ENCODE assay signal across 1 cellular context in the genomic region with DNA sequence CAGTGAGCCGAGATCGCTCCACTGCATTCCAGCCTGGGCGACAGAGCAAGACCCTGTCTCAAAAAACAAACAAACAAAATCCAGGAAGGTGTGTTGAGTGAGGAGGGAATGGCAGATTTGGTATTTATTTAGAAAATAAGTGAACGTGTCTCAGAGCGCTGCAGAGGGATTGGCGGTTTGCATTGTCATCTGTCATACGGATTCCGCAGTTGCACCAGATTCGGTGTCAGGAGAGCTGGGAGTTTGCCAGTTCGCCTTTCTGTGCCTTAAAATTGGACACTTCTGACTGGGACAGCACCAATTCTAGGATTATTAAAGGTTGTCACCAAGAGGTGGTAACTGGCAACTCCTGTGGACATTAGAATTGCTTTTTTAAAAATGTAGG.
TF ChIP-seq lines count a peak whose summit lies in the region.

No MANE protein-coding gene starts in this region.

TF ChIP-seq in HepG2, 621 proteins besides CTCF, POLR2A, EP300 and RAD21:
- TF ChIP-seq PRDM4 (CRISPR knock-in tag; IDR thresholded peaks at IDR 0.05; ENCODE audit: borderline replicate concordance) = no peak
- 0 out of 2 replicates have a peak, but pooled peaks have one; percentile 7 for TF ChIP-seq ZSCAN29 (CRISPR knock-in tag; conservative IDR thresholded peaks at IDR 0.05)
- TF ChIP-seq, protein P1, sequence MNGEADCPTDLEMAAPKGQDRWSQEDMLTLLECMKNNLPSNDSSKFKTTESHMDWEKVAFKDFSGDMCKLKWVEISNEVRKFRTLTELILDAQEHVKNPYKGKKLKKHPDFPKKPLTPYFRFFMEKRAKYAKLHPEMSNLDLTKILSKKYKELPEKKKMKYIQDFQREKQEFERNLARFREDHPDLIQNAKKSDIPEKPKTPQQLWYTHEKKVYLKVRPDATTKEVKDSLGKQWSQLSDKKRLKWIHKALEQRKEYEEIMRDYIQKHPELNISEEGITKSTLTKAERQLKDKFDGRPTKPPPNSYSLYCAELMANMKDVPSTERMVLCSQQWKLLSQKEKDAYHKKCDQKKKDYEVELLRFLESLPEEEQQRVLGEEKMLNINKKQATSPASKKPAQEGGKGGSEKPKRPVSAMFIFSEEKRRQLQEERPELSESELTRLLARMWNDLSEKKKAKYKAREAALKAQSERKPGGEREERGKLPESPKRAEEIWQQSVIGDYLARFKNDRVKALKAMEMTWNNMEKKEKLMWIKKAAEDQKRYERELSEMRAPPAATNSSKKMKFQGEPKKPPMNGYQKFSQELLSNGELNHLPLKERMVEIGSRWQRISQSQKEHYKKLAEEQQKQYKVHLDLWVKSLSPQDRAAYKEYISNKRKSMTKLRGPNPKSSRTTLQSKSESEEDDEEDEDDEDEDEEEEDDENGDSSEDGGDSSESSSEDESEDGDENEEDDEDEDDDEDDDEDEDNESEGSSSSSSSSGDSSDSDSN (CRISPR knock-in tag; IDR thresholded peaks at IDR 0.05) = no peak
- TF ChIP-seq TEAD2 (CRISPR knock-in tag; IDR thresholded peaks at IDR 0.05) = no peak
- no peak for TF ChIP-seq ZNF780A (CRISPR knock-in tag; IDR thresholded peaks at IDR 0.05)
- no peak for TF ChIP-seq ZSCAN30 (CRISPR knock-in tag; IDR thresholded peaks at IDR 0.05)
- TF ChIP-seq EZH2 (conservative IDR thresholded peaks at IDR 0.05; ENCODE audit: low read depth, low read length) = no peak
- TF ChIP-seq MXI1 (IDR thresholded peaks at IDR 0.05; ENCODE audit: borderline replicate concordance, low read depth, low read length) = peak; percentile 32; the same call in 1 of the 3 replicates
- no peak for TF ChIP-seq ZNF777 (CRISPR knock-in tag; IDR thresholded peaks at IDR 0.05)
- TF ChIP-seq ARNT2 (CRISPR knock-in tag; IDR thresholded peaks at IDR 0.05; ENCODE audit: low read depth) = 0 out of 2 replicates have a peak, but pooled peaks have one; percentile 5
- TF ChIP-seq SIN3A (IDR thresholded peaks at IDR 0.05; ENCODE audit: borderline replicate concordance, low read depth, low read length) = 0 out of 2 replicates have a peak, but pooled peaks have one; percentile 36
- TF ChIP-seq GTF3A (CRISPR knock-in tag; conservative IDR thresholded peaks at IDR 0.05) = no peak
- TF ChIP-seq ZNF121 (CRISPR knock-in tag; IDR thresholded peaks at IDR 0.05) = peak; percentile 49; the same call in 1 of the 2 replicates
- TF ChIP-seq ZNF230 (CRISPR knock-in tag; IDR thresholded peaks at IDR 0.05) = no peak
- 0 out of 2 replicates have a peak, but pooled peaks have one; percentile 40 for TF ChIP-seq CC2D1A (CRISPR knock-in tag; IDR thresholded peaks at IDR 0.05)
- TF ChIP-seq ZC3H13 (CRISPR knock-in tag; IDR thresholded peaks at IDR 0.05) = no peak
- TF ChIP-seq ZBTB46 (CRISPR knock-in tag; IDR thresholded peaks at IDR 0.05; ENCODE audit: borderline replicate concordance) = no peak
- TF ChIP-seq SP2 (CRISPR knock-in tag; IDR thresholded peaks at IDR 0.05) = no peak
- peak; percentile 38; the same call in 1 of the 2 replicates for TF ChIP-seq ZNF460 (CRISPR knock-in tag; IDR thresholded peaks at IDR 0.05; ENCODE audit: borderline replicate concordance)
- TF ChIP-seq ZSCAN31 (CRISPR knock-in tag; IDR thresholded peaks at IDR 0.05; ENCODE audit: low read depth) = no peak
- TF ChIP-seq RCOR2 (CRISPR knock-in tag; IDR thresholded peaks at IDR 0.05) = 0 out of 2 replicates have a peak, but pooled peaks have one; percentile 39
- TF ChIP-seq TEAD3 (CRISPR knock-in tag; optimal IDR thresholded peaks at IDR 0.05; ENCODE audit: borderline replicate concordance) = peak; percentile 35
- no peak for TF ChIP-seq ZHX1 (CRISPR knock-in tag; IDR thresholded peaks at IDR 0.05; ENCODE audit: low read depth)
- 0 out of 2 replicates have a peak, but pooled peaks have one; percentile 4 for TF ChIP-seq ZNF878 (CRISPR knock-in tag; IDR thresholded peaks at IDR 0.05)
- TF ChIP-seq ZSCAN20 (CRISPR knock-in tag; IDR thresholded peaks at IDR 0.05; ENCODE audit: borderline replicate concordance) = 0 out of 2 replicates have a peak, but pooled peaks have one; percentile 14
- peak; percentile 60; the same call in 1 of the 2 replicates for TF ChIP-seq SAP130 (CRISPR knock-in tag; IDR thresholded peaks at IDR 0.05; ENCODE audit: low read depth)
- no peak for TF ChIP-seq KLF12 (CRISPR knock-in tag; IDR thresholded peaks at IDR 0.05; ENCODE audit: borderline replicate concordance)
- TF ChIP-seq TGIF2 (CRISPR knock-in tag; IDR thresholded peaks at IDR 0.05) = peak; percentile 95; the same call in 1 of the 2 replicates
- 0 out of 2 replicates have a peak, but pooled peaks have one; percentile 2 for TF ChIP-seq ZNF816 (CRISPR knock-in tag; IDR thresholded peaks at IDR 0.05; ENCODE audit: borderline replicate concordance)
